Comparison of ENCODE assay signal across 16 cellular contexts in genomic region chrX:129717902-129718301, GRCh38. TPM values are rescaled to one million over a fixed set of nuclear protein-coding genes. Genes with fewer than 3 reads are reported as not detected.
DNase-seq lines count a peak whose midpoint lies in the region; ATAC-seq and TF ChIP-seq lines count a peak whose summit lies in the region.
"Had no signal": no experiment of that assay in that cellular context is flagged by ENCODE, and none has a peak within 500 bp of the region (broad histone marks: within the 10 kb centered on the region; RNA-seq: fewer than 3 reads in every experiment).

No MANE protein-coding gene starts in this region.

- TF ChIP-seq CTCF in 22Rv1 (IDR thresholded peaks at IDR 0.05) (no peak), HEK293 (tag by site-specific recombination; IDR thresholded peaks at IDR 0.05) (no peak), cardiac fibroblast (IDR thresholded peaks at IDR 0.05; ENCODE audit: low read depth, low read length) (no peak), lower lobe of right lung (IDR thresholded peaks at IDR 0.05) (no peak), GM10248 (IDR thresholded peaks at IDR 0.05; ENCODE audit: control extremely low read depth, extremely low read depth, low read depth, missing control alignments) (no peak)

- H3K36me3 ChIP-seq in HEK293 (ENCODE audit: control insufficient read depth in 2 of 2, insufficient read depth in 1 of 2, low read length in 2 of 2) (no peaks in the 10 kb centered on the region), lower lobe of right lung (no peaks in the 10 kb centered on the region)
- H3K36me3 ChIP-seq: upper lobe of left lung had no signal

- H3K4me3 ChIP-seq in HEK293 (ENCODE audit: low read depth, low read length) (no peak overlapping the region), cardiac fibroblast (replicated peaks in 1 of 2; ENCODE audit: low read depth in 2 of 2, low read length in 2 of 2) (no peak overlapping the region), lower lobe of right lung (no peak overlapping the region)
- H3K4me3 ChIP-seq: mucosa of descending colon, skin epidermis, upper lobe of left lung had no signal

- H3K9me3 ChIP-seq in HEK293 (ENCODE audit: control insufficient read depth, insufficient read depth, low read depth, low read length) (no peaks in the 10 kb centered on the region), lower lobe of right lung (no peaks in the 10 kb centered on the region)
- H3K9me3 ChIP-seq: mucosa of descending colon, upper lobe of left lung had no signal

- ATAC-seq in lower lobe of right lung = no peak
- no peak for ATAC-seq in HG03280 (IDR thresholded peaks at IDR 0.05; ENCODE audit: unreplicated experiment)
- ATAC-seq in GM21619 (IDR thresholded peaks at IDR 0.05; ENCODE audit: unreplicated experiment) = no peak
- ATAC-seq: mucosa of descending colon had no signal

- 0 out of 2 replicates have a peak overlapping the region, but pooled peaks have one; percentile 63 for H3K27ac ChIP-seq in 22Rv1
- no peak overlapping the region for H3K27ac ChIP-seq in HEK293 (ENCODE audit: extremely low read depth, low read depth, low read length)
- no peak overlapping the region for H3K27ac ChIP-seq in lower lobe of right lung
- H3K27ac ChIP-seq: skin epidermis, upper lobe of left lung had no signal

- H3K27me3 ChIP-seq in lower lobe of right lung (ENCODE audit: low read depth) = no peaks in the 10 kb centered on the region
- H3K27me3 ChIP-seq: upper lobe of left lung had no signal

- DNase-seq in cardiac fibroblast (ENCODE audit: low read depth in 2 of 2) (peak; percentile 66 to 78), iPS-NIHi7 (ENCODE audit: extremely low spot score) (peak; percentile 64), lower lobe of right lung (no peak), GM10248 (ENCODE audit: extremely low spot score) (no peak)
- DNase-seq: activated CD4-positive, alpha-beta T cell treated with anti-CD3 and anti-CD28 coated beads, Interleukin-2, amount 50 U/mL, for 48 hours; cortex of kidney; hippocampal formation; mucosa of descending colon; NCI-H1436 treated with DMSO at 0.1 percent for 48 hours; upper lobe of left lung had no signal

- POLR2A ChIA-PET in HEK293 (lab: Yijun Ruan, JAX) = no interaction called here
- POLR2A ChIA-PET in GM10248 (lab: Yijun Ruan, JAX) = no interaction called here

- intact Hi-C loops in lower lobe of right lung (cut with DNase I) = loop anchor here (10.0 kb wide), 1 partner anchor 63 kb away; the partner anchor contains the start of gene APLN

- CTCF ChIA-PET in HEK293 (lab: Yijun Ruan, JAX) = interaction anchor here (1.5 kb wide), 1 partner anchor 8 kb away, joined by 14 read pairs; no protein-coding TSS in a partner anchor
- CTCF ChIA-PET in GM10248 (lab: Yijun Ruan, JAX) = no interaction called here

- no peaks in the 10 kb centered on the region for H3K4me1 ChIP-seq in HEK293 (ENCODE audit: control insufficient read depth, insufficient read depth, low read length)
- no peaks in the 10 kb centered on the region for H3K4me1 ChIP-seq in lower lobe of right lung
- H3K4me1 ChIP-seq: upper lobe of left lung had no signal

TF ChIP-seq in HEK293, 187 proteins besides CTCF, POLR2A, EP300 and RAD21:
- TF ChIP-seq ZBTB26 (tag by site-specific recombination; optimal IDR thresholded peaks at IDR 0.05) = no peak
- no peak for TF ChIP-seq FEZF1 (tag by site-specific recombination; IDR thresholded peaks at IDR 0.05)
- TF ChIP-seq ZSCAN4 (tag by site-specific recombination; IDR thresholded peaks at IDR 0.05) = peak; percentile 82

RNA-seq across cellular contexts. Expression of gene XPNPEP2, which starts 20.9 kb away (rescaled TPM):
- 2.9 TPM for total RNA-seq in lower lobe of right lung
- total RNA-seq: B cell had no signal

Comparison
In these comparisons a context has a peak if more than half of its experiments do, and no peak if none do; other contexts are left out.
1. DNase-seq: peak in cardiac fibroblast (2 of 2) and iPS-NIHi7 (single experiment); none in lower lobe of right lung (single experiment) and GM10248 (single experiment).